8 cellular contexts compared by ENCODE assay signal in the genomic region with DNA sequence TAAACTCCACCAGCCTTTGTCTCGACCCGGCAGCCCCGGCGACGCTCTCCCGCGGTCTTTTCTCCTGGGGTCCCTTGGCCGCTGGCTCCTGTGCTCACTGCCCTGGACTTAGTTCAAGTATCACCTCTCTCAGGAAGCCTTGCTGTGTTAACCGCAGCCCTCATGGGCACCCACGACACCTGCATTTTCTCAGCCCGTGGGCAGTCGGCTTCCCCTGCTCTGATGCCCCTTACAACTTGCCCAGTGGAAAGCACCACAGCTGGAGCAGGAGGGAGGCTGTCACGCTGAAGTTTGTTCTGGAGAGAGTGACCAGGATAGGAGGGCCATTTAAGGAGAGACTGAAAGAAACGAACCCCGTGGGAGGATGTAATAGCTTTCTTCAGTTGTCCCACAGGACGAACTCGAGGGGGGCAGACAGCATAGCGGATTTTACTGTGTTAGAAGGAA. TPM values are rescaled to one million over a fixed set of nuclear protein-coding genes. Genes with fewer than 3 reads are reported as not detected.
DNase-seq lines count a peak whose midpoint lies in the region; ATAC-seq and TF ChIP-seq lines count a peak whose summit lies in the region.

No MANE protein-coding gene starts in this region.

- intact Hi-C loops in ovary (cut with DNase I): no loop called here

- TF ChIP-seq EP300 in ovary (IDR thresholded peaks at IDR 0.05): no peak

- DNase-seq in AG08396 (ENCODE audit: low spot score): peak; percentile 40
- DNase-seq in SJCRH30: no peak
- peak; percentile 26 for DNase-seq in fibroblast of mammary gland (ENCODE audit: low read depth)
- DNase-seq in ovary: no peak
- DNase-seq in KG1 (lab: John Stamatoyannopoulos, UW): no peak
- no peak for DNase-seq in NCI-H774 (lab: John Stamatoyannopoulos, UW)

- H3K9me3 ChIP-seq in SJCRH30 (replicated peaks): no peaks in the 10 kb centered on the region
- no peaks in the 10 kb centered on the region for H3K9me3 ChIP-seq in ovary

- ATAC-seq in GM18517 (IDR thresholded peaks at IDR 0.05; ENCODE audit: unreplicated experiment) (peak; percentile 35), HG02970 (IDR thresholded peaks at IDR 0.05; ENCODE audit: low FRiP score, unreplicated experiment) (peak; percentile 12)

- peaks cover 2% of the 10 kb centered on the region; the same call in 1 of the 2 replicates for H3K4me1 ChIP-seq in SJCRH30
- H3K4me1 ChIP-seq in ovary (ENCODE audit: insufficient read depth): peaks cover 2% of the 10 kb centered on the region

- TF ChIP-seq POLR2A in ovary (IDR thresholded peaks at IDR 0.05): no peak

- WGBS in ovary, 3 donors: 0 to 1% (median 0%) methylated on average over 18 of the region's 18 CpGs

- peaks cover 16% of the 10 kb centered on the region for H3K36me3 ChIP-seq in SJCRH30
- no peaks in the 10 kb centered on the region for H3K36me3 ChIP-seq in ovary

- H3K27me3 ChIP-seq in SJCRH30 (no peaks in the 10 kb centered on the region), ovary (no peaks in the 10 kb centered on the region)

- H3K4me3 ChIP-seq in SJCRH30 (peak overlapping the region; percentile 79), fibroblast of mammary gland (ENCODE audit: control insufficient read depth, low read depth, low read length) (peak overlapping the region; percentile 85), ovary (peak overlapping the region; percentile 76)

- TF ChIP-seq CTCF in fibroblast of mammary gland (conservative IDR thresholded peaks at IDR 0.05; ENCODE audit: control insufficient read depth, insufficient read depth, low read depth, low read length): no peak
- no peak for TF ChIP-seq CTCF in ovary (IDR thresholded peaks at IDR 0.05)

- peak overlapping the region; percentile 61 for H3K27ac ChIP-seq in SJCRH30
- H3K27ac ChIP-seq in ovary: peak overlapping the region; percentile 54 to 63

RNA-seq across cellular contexts. Expression of gene STXBP4, which starts 0.4 kb away (rescaled TPM):
- total RNA-seq in SJCRH30 (2014; rRNA removed; shearing (Covaris generic)): 16.9 and 19.9 TPM in 2 replicates
- 10 to 100 TPM; 13.8 to 63.1 (median 20.6) TPM for total RNA-seq in ovary
- 1 to 10 TPM; 2.4 to 6.1 TPM for polyA plus RNA-seq in ovary

RNA-seq across cellular contexts. Expression of gene COX11, which starts 0.5 kb away (rescaled TPM):
- 80.9 and 82.9 TPM in 2 replicates for total RNA-seq in SJCRH30 (2014; rRNA removed; shearing (Covaris generic))
- 10 to 100 TPM; 42.0 to 74.0 (median 51.9) TPM for total RNA-seq in ovary
- 10 to 100 TPM; 35.1 to 57.3 TPM for polyA plus RNA-seq in ovary

Comparison
In these comparisons a context has a peak if more than half of its experiments do, and no peak if none do; other contexts are left out.
1. DNase-seq: peak in AG08396 (single experiment) and fibroblast of mammary gland (single experiment); none in SJCRH30 (0 of 2), ovary (0 of 5), KG1 (single experiment) and NCI-H774 (single experiment).
2. Peak in every context shown above with its lines, with median percentiles within 50 percentile points of each other: H3K4me3 ChIP-seq.